8 cellular contexts compared by ENCODE assay signal in genomic region chr1:228084325-228084724, GRCh38. TPM values are rescaled to one million over a fixed set of nuclear protein-coding genes. Genes with fewer than 3 reads are reported as not detected.
A peak's percentile ranks its signal among the peaks of the same experiment; 100 is the strongest.
DNase-seq lines count a peak whose midpoint lies in the region; ATAC-seq and TF ChIP-seq lines count a peak whose summit lies in the region.

No MANE protein-coding gene starts in this region.

- H2AFZ ChIP-seq in OCI-LY3 (ENCODE audit: low read depth, low read length): no peak overlapping the region

- intact Hi-C loops in dorsolateral prefrontal cortex (cut with DNase I): no loop called here

- H3K79me2 ChIP-seq in OCI-LY3 (ENCODE audit: low read length): peaks cover 97% of the 10 kb centered on the region

- peak overlapping the region; percentile 94 for H3K9ac ChIP-seq in OCI-LY3 (ENCODE audit: low read length)

- H3K9me3 Mint-ChIP-seq in naive B cell: no peaks in the 10 kb centered on the region

- peaks cover 51% of the 10 kb centered on the region for H3K4me1 ChIP-seq in OCI-LY3 (ENCODE audit: low read length)

- ATAC-seq in naive B cell (ENCODE audit: low read depth in 2 of 2) (no peak), HG02973 (IDR thresholded peaks at IDR 0.05; ENCODE audit: unreplicated experiment) (no peak), HG03354 (IDR thresholded peaks at IDR 0.05; ENCODE audit: poor library complexity, severe bottlenecking, unreplicated experiment) (no peak)

- H3K36me3 ChIP-seq in OCI-LY3 (replicated peaks; ENCODE audit: low read depth, low read length): peaks cover 53% of the 10 kb centered on the region

- H3K4me3 ChIP-seq in OCI-LY3 (ENCODE audit: low read length) (peak overlapping the region; percentile 95), dorsolateral prefrontal cortex (peak overlapping the region; percentile 64 to 100 (median 99))

- peak; percentile 82 for DNase-seq in EH (ENCODE audit: low read depth)
- peak in 2 of 10 donors; percentile 0 to 29 for DNase-seq in dorsolateral prefrontal cortex
- DNase-seq in naive B cell: no peak
- DNase-seq in GF-D8 (lab: John Stamatoyannopoulos, UW): no peak
- DNase-seq in NCI-H1417 treated with DMSO at 0.1 percent for 48 hours (lab: John Stamatoyannopoulos, UW): no peak

- H3K27me3 ChIP-seq in OCI-LY3 (ENCODE audit: low read depth, low read length): no peaks in the 10 kb centered on the region
- H3K27me3 ChIP-seq in dorsolateral prefrontal cortex: no peaks in the 10 kb centered on the region

- peak overlapping the region in 5 of 6 donors; percentile 78 to 97 (median 95) for H3K27ac Mint-ChIP-seq in naive B cell

- H3K27me3 Mint-ChIP-seq in naive B cell: no peaks in the 10 kb centered on the region

- H3K36me3 Mint-ChIP-seq in naive B cell: no peaks in the 10 kb centered on the region

- peak overlapping the region; percentile 88 to 98 (median 94) for H3K4me3 Mint-ChIP-seq in naive B cell

- peak overlapping the region; percentile 94 for H3K4me2 ChIP-seq in OCI-LY3 (ENCODE audit: low read length)

- no peak for TF ChIP-seq CTCF in OCI-LY3 (IDR thresholded peaks at IDR 0.05; ENCODE audit: low read depth, low read length)
- TF ChIP-seq CTCF in dorsolateral prefrontal cortex (IDR thresholded peaks at IDR 0.05 in 54 of 56, conservative IDR thresholded peaks at IDR 0.05 in 2 of 56; ENCODE audit: low read depth in 1 of 56, partially characterized antibody in 56 of 56): no peak

- H4K20me1 ChIP-seq in OCI-LY3 (ENCODE audit: insufficient read depth, low read length): peaks cover 68% of the 10 kb centered on the region

- H3K4me1 Mint-ChIP-seq in naive B cell: peaks cover 58 to 77% (median 64%) of the 10 kb centered on the region in 3 donors

- no peaks in the 10 kb centered on the region for H3K9me3 ChIP-seq in OCI-LY3 (ENCODE audit: insufficient read depth, low read length)

- H3K27ac ChIP-seq in OCI-LY3 (ENCODE audit: low read length) (peak overlapping the region; percentile 70), dorsolateral prefrontal cortex (peak overlapping the region in 44 of 59 donors; percentile 1 to 99 (median 96))

RNA-seq across cellular contexts. Expression of gene ARF1, which starts 1.8 kb away (rescaled TPM):
- 100 to 1,000 TPM; 206 to 403 (median 322) TPM for total RNA-seq in dorsolateral prefrontal cortex
- polyA plus RNA-seq in naive B cell (ENCODE audit: low read depth in 6 of 6): 100 to 1,000 TPM; 412 to 563 (median 456) TPM

RNA-seq across cellular contexts. Expression of gene C1orf35, which starts 18.8 kb away (rescaled TPM):
- total RNA-seq in dorsolateral prefrontal cortex: 10 to 100 TPM; 10.3 to 25.9 (median 17.7) TPM
- polyA plus RNA-seq in naive B cell (ENCODE audit: low read depth in 6 of 6): 10 to 100 TPM in 4 of 6 donors, 1 to 10 TPM in 2; 8.7 to 20.1 (median 13.1) TPM

RNA-seq across cellular contexts. Expression of gene MRPL55, which starts 24.8 kb away (rescaled TPM):
- 10 to 100 TPM; 31.4 to 79.7 (median 54.4) TPM for total RNA-seq in dorsolateral prefrontal cortex
- 100 to 1,000 TPM in 5 of 6 donors, 10 to 100 TPM in 1; 98.2 to 211 (median 121) TPM for polyA plus RNA-seq in naive B cell (ENCODE audit: low read depth in 6 of 6)

RNA-seq across cellular contexts. Expression of gene GUK1, which starts 55.8 kb away (rescaled TPM):
- total RNA-seq in dorsolateral prefrontal cortex: 100 to 1,000 TPM; 226 to 417 (median 315) TPM
- 100 to 1,000 TPM; 190 to 350 (median 220) TPM for polyA plus RNA-seq in naive B cell (ENCODE audit: low read depth in 6 of 6)
